ENCODE assay signal across 8 cellular contexts in the genomic region with DNA sequence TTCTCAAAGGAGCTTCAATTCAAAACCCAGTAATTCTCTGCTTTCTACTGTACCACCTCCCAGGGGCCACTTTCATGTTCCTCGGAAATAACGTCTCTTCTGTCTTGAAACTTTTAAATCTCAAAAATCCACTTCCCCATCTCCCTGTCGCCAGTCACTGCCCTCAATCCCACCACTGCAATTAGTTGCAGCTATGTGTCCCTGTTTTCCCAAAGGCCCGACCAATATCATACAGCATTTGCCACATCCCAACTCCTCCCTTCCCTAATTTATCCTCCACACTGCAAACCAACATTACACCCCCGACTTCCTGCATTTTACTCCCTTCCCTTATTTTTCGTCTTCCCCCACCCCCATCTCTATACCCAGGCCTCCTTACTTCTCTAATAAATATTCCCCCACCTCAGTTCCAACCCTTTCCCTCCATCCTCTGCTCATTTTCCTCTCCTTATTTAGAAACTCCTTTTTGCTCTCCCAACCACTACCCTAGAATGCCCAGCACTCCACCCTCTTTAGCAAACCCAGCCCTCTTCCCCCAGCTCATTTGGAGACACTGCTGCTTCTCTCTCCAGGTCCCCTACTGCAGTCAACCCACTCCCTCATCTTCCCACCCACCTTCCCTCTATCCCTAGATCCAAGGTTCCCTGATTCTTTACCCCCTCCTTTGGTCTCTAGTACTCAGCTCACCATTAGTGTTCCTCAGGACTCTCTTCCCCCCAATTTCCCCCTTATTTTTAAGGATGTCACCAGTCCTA. TPM values are rescaled to one million over a fixed set of nuclear protein-coding genes. Genes with fewer than 3 reads are reported as not detected.
DNase-seq lines count a peak whose midpoint lies in the region; ATAC-seq and TF ChIP-seq lines count a peak whose summit lies in the region.

No MANE protein-coding gene starts in this region.

- TF ChIP-seq CTCF in AG09309 (IDR thresholded peaks at IDR 0.05; ENCODE audit: control insufficient read depth, insufficient read depth, low read depth, low read length, missing control alignments): no peak
- TF ChIP-seq CTCF in endodermal cell (conservative IDR thresholded peaks at IDR 0.05): no peak
- TF ChIP-seq CTCF in GM13976 (IDR thresholded peaks at IDR 0.05; ENCODE audit: borderline replicate concordance, control extremely low read depth, extremely low read depth, insufficient read depth, missing control alignments): no peak

- H3K4me3 ChIP-seq in AG09309 (ENCODE audit: control insufficient read depth, low read depth, low read length) (peak overlapping the region; percentile 97), H7 (ENCODE audit: insufficient read depth, low read depth, low read length) (peak overlapping the region; percentile 79), endodermal cell (ENCODE audit: low read length) (peak overlapping the region; percentile 95), mesodermal cell (ENCODE audit: extremely low read depth, insufficient read depth, low read length, poor library complexity, severe bottlenecking) (peak overlapping the region; percentile 89)

- H3K4me3 Mint-ChIP-seq in endodermal cell: peak overlapping the region; percentile 88

- H3K9ac ChIP-seq in endodermal cell (ENCODE audit: extremely low read depth, low read length, poor library complexity, severe bottlenecking): peak overlapping the region; percentile 71

- in situ Hi-C loops in GM13976 (cut with MboI; ENCODE audit: low sequenced_read_pairs, unreplicated experiment): loop anchor here (10.0 kb wide), 1 partner anchor 63 kb away; no protein-coding TSS in a partner anchor

- no peak for DNase-seq in AG09309 (ENCODE audit: low read depth)
- peak; percentile 70 for DNase-seq in H7
- peak; percentile 79 for DNase-seq in endodermal cell
- peak; percentile 60 for DNase-seq in ureter (ENCODE audit: low spot score)
- DNase-seq in GM13976 (ENCODE audit: low spot score): no peak
- DNase-seq in DMS79 (lab: John Stamatoyannopoulos, UW): no peak

- H3K36me3 ChIP-seq in H7 (replicated peaks; ENCODE audit: control insufficient read depth, insufficient read depth, low read length) (no peaks in the 10 kb centered on the region), endodermal cell (ENCODE audit: control insufficient read depth, insufficient read depth, low read length) (no peaks in the 10 kb centered on the region), mesodermal cell (ENCODE audit: control insufficient read depth, insufficient read depth, low read length) (no peaks in the 10 kb centered on the region)

- H3K27me3 Mint-ChIP-seq in endodermal cell (ENCODE audit: insufficient read depth): peaks cover 6% of the 10 kb centered on the region

- ATAC-seq in SK-N-SH treated with all-trans-retinoic acid at 6 μM for 48 hours: peak; percentile 42

- peak overlapping the region; percentile 20 for H3K27ac Mint-ChIP-seq in endodermal cell

- H3K4me1 ChIP-seq in endodermal cell (ENCODE audit: control insufficient read depth, insufficient read depth, low read length) (no peaks in the 10 kb centered on the region), mesodermal cell (ENCODE audit: control insufficient read depth, insufficient read depth, low read length, poor library complexity, severe bottlenecking) (peaks cover 32% of the 10 kb centered on the region)

- no peaks in the 10 kb centered on the region for H3K36me3 Mint-ChIP-seq in endodermal cell (ENCODE audit: low read depth)

- H3K9me3 ChIP-seq in endodermal cell (ENCODE audit: control insufficient read depth, low read length): no peaks in the 10 kb centered on the region
- H3K9me3 ChIP-seq in mesodermal cell (ENCODE audit: control insufficient read depth, low read length): no peaks in the 10 kb centered on the region

- H3K27ac ChIP-seq in endodermal cell (ENCODE audit: low read depth, low read length): peak overlapping the region; percentile 19
- H3K27ac ChIP-seq in mesodermal cell (ENCODE audit: low read depth, low read length, severe bottlenecking): peak overlapping the region; percentile 57

- WGBS in endodermal cell (ENCODE audit: insufficient coverage in 1 of 2, insufficient read length in 1 of 2), 2 experiments: 4 to 6% methylated on average over 6 of the region's 6 CpGs
- WGBS in mesodermal cell (ENCODE audit: insufficient coverage in 2 of 2), 2 experiments: 5 to 6% methylated on average over 6 of the region's 6 CpGs

- H3K4me1 Mint-ChIP-seq in endodermal cell: peaks cover 40% of the 10 kb centered on the region

- H3K27me3 ChIP-seq in H7 (ENCODE audit: control insufficient read depth, insufficient read depth, low read length) (no peaks in the 10 kb centered on the region), endodermal cell (ENCODE audit: control insufficient read depth, insufficient read depth, low read length, poor library complexity, severe bottlenecking) (no peaks in the 10 kb centered on the region)

- H3K9me3 Mint-ChIP-seq in endodermal cell: no peaks in the 10 kb centered on the region

TF ChIP-seq in SK-N-SH treated with all-trans-retinoic acid at 6 μM for 48 hours, 23 proteins besides CTCF, POLR2A, EP300 and RAD21:
- TF ChIP-seq ARNTL (CRISPR knock-in tag; IDR thresholded peaks at IDR 0.05; ENCODE audit: borderline replicate concordance, low read depth): no peak
- TF ChIP-seq GLIS3 (CRISPR knock-in tag; IDR thresholded peaks at IDR 0.05): no peak
- TF ChIP-seq CSDC2 (CRISPR knock-in tag; IDR thresholded peaks at IDR 0.05): no peak
- TF ChIP-seq ESRRG (CRISPR knock-in tag; IDR thresholded peaks at IDR 0.05): no peak
- no peak for TF ChIP-seq ZNF70 (CRISPR knock-in tag; IDR thresholded peaks at IDR 0.05)
- no peak for TF ChIP-seq ZNF565 (CRISPR knock-in tag; conservative IDR thresholded peaks at IDR 0.05; ENCODE audit: low read depth)
- TF ChIP-seq RARB (CRISPR knock-in tag; IDR thresholded peaks at IDR 0.05): no peak
- no peak for TF ChIP-seq BACH2 (CRISPR knock-in tag; IDR thresholded peaks at IDR 0.05; ENCODE audit: borderline replicate concordance)
- TF ChIP-seq, protein P1, sequence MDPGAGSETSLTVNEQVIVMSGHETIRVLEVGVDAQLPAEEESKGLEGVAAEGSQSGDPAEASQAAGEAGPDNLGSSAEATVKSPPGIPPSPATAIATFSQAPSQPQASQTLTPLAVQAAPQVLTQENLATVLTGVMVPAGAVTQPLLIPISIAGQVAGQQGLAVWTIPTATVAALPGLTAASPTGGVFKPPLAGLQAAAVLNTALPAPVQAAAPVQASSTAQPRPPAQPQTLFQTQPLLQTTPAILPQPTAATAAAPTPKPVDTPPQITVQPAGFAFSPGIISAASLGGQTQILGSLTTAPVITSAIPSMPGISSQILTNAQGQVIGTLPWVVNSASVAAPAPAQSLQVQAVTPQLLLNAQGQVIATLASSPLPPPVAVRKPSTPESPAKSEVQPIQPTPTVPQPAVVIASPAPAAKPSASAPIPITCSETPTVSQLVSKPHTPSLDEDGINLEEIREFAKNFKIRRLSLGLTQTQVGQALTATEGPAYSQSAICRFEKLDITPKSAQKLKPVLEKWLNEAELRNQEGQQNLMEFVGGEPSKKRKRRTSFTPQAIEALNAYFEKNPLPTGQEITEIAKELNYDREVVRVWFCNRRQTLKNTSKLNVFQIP (CRISPR knock-in tag; IDR thresholded peaks at IDR 0.05; ENCODE audit: borderline replicate concordance, low read depth): no peak
TF ChIP-seq in SK-N-SH treated with all-trans-retinoic acid at 6 μM for 48 hours: peak in this region for 0.

RNA-seq across cellular contexts. Expression of a gene that starts 1.1 kb away (rescaled TPM):
- total RNA-seq in H7 (2014; rRNA removed; shearing (Covaris generic)): 72.9 and 85.4 TPM in 2 replicates
- total RNA-seq in endodermal cell (100 to 1,000 TPM in 1 of 2 donors, 10 to 100 TPM in 1; 85.4 to 110 TPM), ureter (135 TPM)
- 92.0 TPM for polyA plus RNA-seq in endodermal cell (2013, experiment 1 of 2)
- 83.4 TPM for polyA plus RNA-seq in endodermal cell (2013, experiment 2 of 2)
- polyA plus RNA-seq in mesodermal cell (2013, experiment 1 of 2): 148 TPM
- polyA plus RNA-seq in mesodermal cell (2013, experiment 2 of 2): 150 TPM

RNA-seq across cellular contexts. Expression of a gene that starts 52.1 kb away (rescaled TPM):
- 127 and 136 TPM in 2 replicates for total RNA-seq in H7 (2014; rRNA removed; shearing (Covaris generic))
- total RNA-seq in endodermal cell (100 to 1,000 TPM; 122 to 133 TPM), ureter (26.9 TPM)
- 170 TPM for polyA plus RNA-seq in endodermal cell (2013, experiment 1 of 2)
- polyA plus RNA-seq in endodermal cell (2013, experiment 2 of 2): 168 TPM
- polyA plus RNA-seq in mesodermal cell (2013, experiment 1 of 2): 267 TPM
- 234 TPM for polyA plus RNA-seq in mesodermal cell (2013, experiment 2 of 2)

Comparison
In these comparisons a context has a peak if more than half of its experiments do, and no peak if none do; other contexts are left out.
1. DNase-seq: peak in H7 (single experiment), endodermal cell (single experiment) and ureter (single experiment); none in AG09309 (single experiment), GM13976 (single experiment) and DMS79 (single experiment).
2. Peak in every context shown above with its lines, with median percentiles within 50 percentile points of each other: H3K4me3 ChIP-seq.